In genomic region chr1:178541829-178542553, GRCh38 we compare ENCODE assay signal across 1 cellular context.
TF ChIP-seq lines count a peak whose summit lies in the region.

No MANE protein-coding gene starts in this region.

TF ChIP-seq in HEK293, 187 proteins besides CTCF, POLR2A, EP300 and RAD21 (continued from another document and continues in another):
- TF ChIP-seq, protein P1, sequence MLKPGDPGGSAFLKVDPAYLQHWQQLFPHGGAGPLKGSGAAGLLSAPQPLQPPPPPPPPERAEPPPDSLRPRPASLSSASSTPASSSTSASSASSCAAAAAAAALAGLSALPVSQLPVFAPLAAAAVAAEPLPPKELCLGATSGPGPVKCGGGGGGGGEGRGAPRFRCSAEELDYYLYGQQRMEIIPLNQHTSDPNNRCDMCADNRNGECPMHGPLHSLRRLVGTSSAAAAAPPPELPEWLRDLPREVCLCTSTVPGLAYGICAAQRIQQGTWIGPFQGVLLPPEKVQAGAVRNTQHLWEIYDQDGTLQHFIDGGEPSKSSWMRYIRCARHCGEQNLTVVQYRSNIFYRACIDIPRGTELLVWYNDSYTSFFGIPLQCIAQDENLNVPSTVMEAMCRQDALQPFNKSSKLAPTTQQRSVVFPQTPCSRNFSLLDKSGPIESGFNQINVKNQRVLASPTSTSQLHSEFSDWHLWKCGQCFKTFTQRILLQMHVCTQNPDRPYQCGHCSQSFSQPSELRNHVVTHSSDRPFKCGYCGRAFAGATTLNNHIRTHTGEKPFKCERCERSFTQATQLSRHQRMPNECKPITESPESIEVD (tag by site-specific recombination; IDR thresholded peaks at IDR 0.05): no peak
- TF ChIP-seq ZNF530 (tag by site-specific recombination; IDR thresholded peaks at IDR 0.05; ENCODE audit: low read depth) (no peak), MYNN (tag by site-specific recombination; IDR thresholded peaks at IDR 0.05; ENCODE audit: borderline replicate concordance) (no peak), ZSCAN5A (tag by site-specific recombination; IDR thresholded peaks at IDR 0.05) (no peak), ZNF174 (tag by site-specific recombination; IDR thresholded peaks at IDR 0.05) (no peak), ZNF23 (tag by site-specific recombination; IDR thresholded peaks at IDR 0.05; ENCODE audit: borderline replicate concordance) (no peak), ZNF211 (tag by site-specific recombination; IDR thresholded peaks at IDR 0.05; ENCODE audit: low read depth) (no peak), ZNF624 (tag by site-specific recombination; IDR thresholded peaks at IDR 0.05) (no peak), ZNF221 (tag by site-specific recombination; IDR thresholded peaks at IDR 0.05; ENCODE audit: borderline replicate concordance) (no peak), ZNF426 (tag by site-specific recombination; IDR thresholded peaks at IDR 0.05) (no peak), ZNF350 (tag by site-specific recombination; IDR thresholded peaks at IDR 0.05) (no peak), ZNF629 (tag by site-specific recombination; IDR thresholded peaks at IDR 0.05) (peak; percentile 19; the same call in 1 of the 2 replicates), SETDB1 (IDR thresholded peaks at IDR 0.05; ENCODE audit: insufficient read length, low read length) (no peak), ZNF394 (tag by site-specific recombination; IDR thresholded peaks at IDR 0.05; ENCODE audit: borderline replicate concordance) (no peak), ZXDB (tag by site-specific recombination; IDR thresholded peaks at IDR 0.05) (no peak), ZNF132 (tag by site-specific recombination; IDR thresholded peaks at IDR 0.05; ENCODE audit: borderline replicate concordance) (no peak), ZNF138 (tag by site-specific recombination; IDR thresholded peaks at IDR 0.05; ENCODE audit: borderline replicate concordance) (no peak), KLF9 (tag by site-specific recombination; IDR thresholded peaks at IDR 0.05; ENCODE audit: low read depth) (no peak), ZNF416 (tag by site-specific recombination; IDR thresholded peaks at IDR 0.05) (no peak), TRIM28 (IDR thresholded peaks at IDR 0.05; ENCODE audit: borderline replicate concordance, low read length) (no peak), ZNF580 (tag by site-specific recombination; IDR thresholded peaks at IDR 0.05) (no peak), ZBTB44 (tag by site-specific recombination; IDR thresholded peaks at IDR 0.05) (no peak), SP3 (tag by site-specific recombination; IDR thresholded peaks at IDR 0.05) (peak; percentile 30), ZBTB17 (tag by site-specific recombination; IDR thresholded peaks at IDR 0.05) (peak; percentile 35; the same call in 1 of the 2 replicates), SALL2 (tag by site-specific recombination; IDR thresholded peaks at IDR 0.05; ENCODE audit: borderline replicate concordance) (no peak), ZNF558 (tag by site-specific recombination; IDR thresholded peaks at IDR 0.05) (peak; percentile 39; the same call in 1 of the 2 replicates), REPIN1 (tag by site-specific recombination; IDR thresholded peaks at IDR 0.05; ENCODE audit: low read depth) (no peak), SP2 (tag by site-specific recombination; IDR thresholded peaks at IDR 0.05) (peak; percentile 14), ZNF747 (tag by site-specific recombination; IDR thresholded peaks at IDR 0.05) (no peak), OVOL3 (tag by site-specific recombination; IDR thresholded peaks at IDR 0.05) (no peak), ZNF354C (tag by site-specific recombination; IDR thresholded peaks at IDR 0.05; ENCODE audit: borderline replicate concordance, low read depth) (no peak), ZNF16 (tag by site-specific recombination; IDR thresholded peaks at IDR 0.05; ENCODE audit: low read depth) (no peak), KLF17 (tag by site-specific recombination; IDR thresholded peaks at IDR 0.05) (no peak), ZBTB20 (tag by site-specific recombination; IDR thresholded peaks at IDR 0.05) (peak; percentile 98), ZNF623 (tag by site-specific recombination; IDR thresholded peaks at IDR 0.05) (no peak), OSR2 (tag by site-specific recombination; IDR thresholded peaks at IDR 0.05) (peak; percentile 19; the same call in 1 of the 2 replicates), KLF16 (tag by site-specific recombination; IDR thresholded peaks at IDR 0.05) (peak; percentile 27; the same call in 1 of the 2 replicates), ZBTB48 (tag by site-specific recombination; IDR thresholded peaks at IDR 0.05) (peak; percentile 17; the same call in 1 of the 2 replicates), ZNF785 (tag by site-specific recombination; IDR thresholded peaks at IDR 0.05) (no peak), ZNF776 (tag by site-specific recombination; IDR thresholded peaks at IDR 0.05; ENCODE audit: borderline replicate concordance) (no peak), GLI2 (tag by site-specific recombination; IDR thresholded peaks at IDR 0.05; ENCODE audit: borderline replicate concordance, low read depth) (no peak), SCRT2 (tag by site-specific recombination; IDR thresholded peaks at IDR 0.05) (peak; percentile 89), ZNF596 (tag by site-specific recombination; IDR thresholded peaks at IDR 0.05) (no peak), ZBTB8A (tag by site-specific recombination; IDR thresholded peaks at IDR 0.05) (peak; percentile 63), ZNF214 (tag by site-specific recombination; IDR thresholded peaks at IDR 0.05; ENCODE audit: borderline replicate concordance) (no peak)
- TF ChIP-seq, protein P2, sequence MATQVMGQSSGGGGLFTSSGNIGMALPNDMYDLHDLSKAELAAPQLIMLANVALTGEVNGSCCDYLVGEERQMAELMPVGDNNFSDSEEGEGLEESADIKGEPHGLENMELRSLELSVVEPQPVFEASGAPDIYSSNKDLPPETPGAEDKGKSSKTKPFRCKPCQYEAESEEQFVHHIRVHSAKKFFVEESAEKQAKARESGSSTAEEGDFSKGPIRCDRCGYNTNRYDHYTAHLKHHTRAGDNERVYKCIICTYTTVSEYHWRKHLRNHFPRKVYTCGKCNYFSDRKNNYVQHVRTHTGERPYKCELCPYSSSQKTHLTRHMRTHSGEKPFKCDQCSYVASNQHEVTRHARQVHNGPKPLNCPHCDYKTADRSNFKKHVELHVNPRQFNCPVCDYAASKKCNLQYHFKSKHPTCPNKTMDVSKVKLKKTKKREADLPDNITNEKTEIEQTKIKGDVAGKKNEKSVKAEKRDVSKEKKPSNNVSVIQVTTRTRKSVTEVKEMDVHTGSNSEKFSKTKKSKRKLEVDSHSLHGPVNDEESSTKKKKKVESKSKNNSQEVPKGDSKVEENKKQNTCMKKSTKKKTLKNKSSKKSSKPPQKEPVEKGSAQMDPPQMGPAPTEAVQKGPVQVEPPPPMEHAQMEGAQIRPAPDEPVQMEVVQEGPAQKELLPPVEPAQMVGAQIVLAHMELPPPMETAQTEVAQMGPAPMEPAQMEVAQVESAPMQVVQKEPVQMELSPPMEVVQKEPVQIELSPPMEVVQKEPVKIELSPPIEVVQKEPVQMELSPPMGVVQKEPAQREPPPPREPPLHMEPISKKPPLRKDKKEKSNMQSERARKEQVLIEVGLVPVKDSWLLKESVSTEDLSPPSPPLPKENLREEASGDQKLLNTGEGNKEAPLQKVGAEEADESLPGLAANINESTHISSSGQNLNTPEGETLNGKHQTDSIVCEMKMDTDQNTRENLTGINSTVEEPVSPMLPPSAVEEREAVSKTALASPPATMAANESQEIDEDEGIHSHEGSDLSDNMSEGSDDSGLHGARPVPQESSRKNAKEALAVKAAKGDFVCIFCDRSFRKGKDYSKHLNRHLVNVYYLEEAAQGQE (tag by site-specific recombination; IDR thresholded peaks at IDR 0.05): no peak
- TF ChIP-seq, protein P3, sequence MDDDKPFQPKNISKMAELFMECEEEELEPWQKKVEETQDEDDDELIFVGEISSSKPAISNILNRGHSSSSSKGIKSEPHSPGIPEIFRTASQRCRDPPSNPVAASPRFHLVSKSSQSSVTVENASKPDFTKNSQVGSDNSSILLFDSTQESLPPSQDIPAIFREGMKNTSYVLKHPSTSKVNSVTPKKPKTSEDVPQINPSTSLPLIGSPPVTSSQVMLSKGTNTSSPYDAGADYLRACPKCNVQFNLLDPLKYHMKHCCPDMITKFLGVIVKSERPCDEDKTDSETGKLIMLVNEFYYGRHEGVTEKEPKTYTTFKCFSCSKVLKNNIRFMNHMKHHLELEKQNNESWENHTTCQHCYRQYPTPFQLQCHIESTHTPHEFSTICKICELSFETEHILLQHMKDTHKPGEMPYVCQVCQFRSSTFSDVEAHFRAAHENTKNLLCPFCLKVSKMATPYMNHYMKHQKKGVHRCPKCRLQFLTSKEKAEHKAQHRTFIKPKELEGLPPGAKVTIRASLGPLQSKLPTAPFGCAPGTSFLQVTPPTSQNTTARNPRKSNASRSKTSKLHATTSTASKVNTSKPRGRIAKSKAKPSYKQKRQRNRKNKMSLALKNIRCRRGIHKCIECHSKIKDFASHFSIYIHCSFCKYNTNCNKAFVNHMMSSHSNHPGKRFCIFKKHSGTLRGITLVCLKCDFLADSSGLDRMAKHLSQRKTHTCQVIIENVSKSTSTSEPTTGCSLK (tag by site-specific recombination; IDR thresholded peaks at IDR 0.05): no peak
- TF ChIP-seq, protein P4, sequence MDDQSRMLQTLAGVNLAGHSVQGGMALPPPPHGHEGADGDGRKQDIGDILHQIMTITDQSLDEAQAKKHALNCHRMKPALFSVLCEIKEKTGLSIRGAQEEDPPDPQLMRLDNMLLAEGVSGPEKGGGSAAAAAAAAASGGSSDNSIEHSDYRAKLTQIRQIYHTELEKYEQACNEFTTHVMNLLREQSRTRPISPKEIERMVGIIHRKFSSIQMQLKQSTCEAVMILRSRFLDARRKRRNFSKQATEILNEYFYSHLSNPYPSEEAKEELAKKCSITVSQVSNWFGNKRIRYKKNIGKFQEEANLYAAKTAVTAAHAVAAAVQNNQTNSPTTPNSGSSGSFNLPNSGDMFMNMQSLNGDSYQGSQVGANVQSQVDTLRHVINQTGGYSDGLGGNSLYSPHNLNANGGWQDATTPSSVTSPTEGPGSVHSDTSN (CRISPR knock-in tag; IDR thresholded peaks at IDR 0.05): no peak
- TF ChIP-seq, protein P5, sequence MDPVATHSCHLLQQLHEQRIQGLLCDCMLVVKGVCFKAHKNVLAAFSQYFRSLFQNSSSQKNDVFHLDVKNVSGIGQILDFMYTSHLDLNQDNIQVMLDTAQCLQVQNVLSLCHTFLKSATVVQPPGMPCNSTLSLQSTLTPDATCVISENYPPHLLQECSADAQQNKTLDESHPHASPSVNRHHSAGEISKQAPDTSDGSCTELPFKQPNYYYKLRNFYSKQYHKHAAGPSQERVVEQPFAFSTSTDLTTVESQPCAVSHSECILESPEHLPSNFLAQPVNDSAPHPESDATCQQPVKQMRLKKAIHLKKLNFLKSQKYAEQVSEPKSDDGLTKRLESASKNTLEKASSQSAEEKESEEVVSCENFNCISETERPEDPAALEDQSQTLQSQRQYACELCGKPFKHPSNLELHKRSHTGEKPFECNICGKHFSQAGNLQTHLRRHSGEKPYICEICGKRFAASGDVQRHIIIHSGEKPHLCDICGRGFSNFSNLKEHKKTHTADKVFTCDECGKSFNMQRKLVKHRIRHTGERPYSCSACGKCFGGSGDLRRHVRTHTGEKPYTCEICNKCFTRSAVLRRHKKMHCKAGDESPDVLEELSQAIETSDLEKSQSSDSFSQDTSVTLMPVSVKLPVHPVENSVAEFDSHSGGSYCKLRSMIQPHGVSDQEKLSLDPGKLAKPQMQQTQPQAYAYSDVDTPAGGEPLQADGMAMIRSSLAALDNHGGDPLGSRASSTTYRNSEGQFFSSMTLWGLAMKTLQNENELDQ (tag by site-specific recombination; IDR thresholded peaks at IDR 0.05; ENCODE audit: low read depth): no peak
